8 cellular contexts compared by ENCODE assay signal in genomic region chr10:11170993-11171416, GRCh38.
DNase-seq lines count a peak whose midpoint lies in the region; ATAC-seq, FAIRE-seq and TF ChIP-seq lines count a peak whose summit lies in the region.

No MANE protein-coding gene starts in this region.

- TF ChIP-seq POLR2A in H54 (IDR thresholded peaks at IDR 0.05; ENCODE audit: low read depth, low read length): no peak

- no peak for TF ChIP-seq CTCF in HL-60 (IDR thresholded peaks at IDR 0.05; ENCODE audit: insufficient read depth, low read length)

- H3K9me3 ChIP-seq in BLaER1 treated with 17β-estradiol and CSF1 and Interleukin-3, amounts not matched to agents 10 nM and 100 nM (replicated peaks in 1 of 11): no peaks in the 10 kb centered on the region

- peak overlapping the region; percentile 80 to 99 (median 97) for H3K9ac ChIP-seq in BLaER1 treated with 17β-estradiol and CSF1 and Interleukin-3, amounts not matched to agents 10 nM and 100 nM

- DNase-seq in HL-60 (ENCODE audit: low read depth in 1 of 2, low spot score in 1 of 2) (peak in 1 of 2 experiments; percentile 62), dermis blood vessel endothelial cell (peak; percentile 25), H54 (ENCODE audit: insufficient read length, low spot score) (no peak), Ammon's horn (ENCODE audit: low spot score) (no peak), NCI-H2171 treated with DMSO at 0.1 percent for 48 hours (lab: John Stamatoyannopoulos, UW) (no peak)

- ATAC-seq in GM19397 (IDR thresholded peaks at IDR 0.05; ENCODE audit: unreplicated experiment) (peak; percentile 24), HG03280 (IDR thresholded peaks at IDR 0.05; ENCODE audit: unreplicated experiment) (no peak)

- H3K4me3 ChIP-seq in BLaER1 treated with 17β-estradiol and CSF1 and Interleukin-3, amounts not matched to agents 10 nM and 100 nM: peak overlapping the region; percentile 84 to 98 (median 96); a peak in 19 of 20 replicates
- H3K4me3 ChIP-seq in HL-60 (replicated peaks; ENCODE audit: insufficient read depth, low read length): no peak overlapping the region

- peaks cover 16 to 95% (median 87%) of the 10 kb centered on the region in 11 experiments; a peak in 18 of 22 replicates for H3K36me3 ChIP-seq in BLaER1 treated with 17β-estradiol and CSF1 and Interleukin-3, amounts not matched to agents 10 nM and 100 nM

- FAIRE-seq in H54 (lab: Jason Lieb, UNC): no peak

- H3K27me3 ChIP-seq in BLaER1 treated with 17β-estradiol and CSF1 and Interleukin-3, amounts not matched to agents 10 nM and 100 nM: no peaks in the 10 kb centered on the region
- no peaks in the 10 kb centered on the region for H3K27me3 ChIP-seq in HL-60 (ENCODE audit: insufficient read depth, poor library complexity, severe bottlenecking)

- H3K27ac ChIP-seq in BLaER1 treated with 17β-estradiol and CSF1 and Interleukin-3, amounts not matched to agents 10 nM and 100 nM: peak overlapping the region; percentile 91 to 100 (median 98)
- H3K27ac ChIP-seq in HL-60 (replicated peaks): peak overlapping the region; percentile 81

- H3K4me1 ChIP-seq in BLaER1 treated with 17β-estradiol and CSF1 and Interleukin-3, amounts not matched to agents 10 nM and 100 nM: peaks cover 67 to 83% (median 78%) of the 10 kb centered on the region in 10 experiments

- H3K4me2 ChIP-seq in BLaER1 treated with 17β-estradiol and CSF1 and Interleukin-3, amounts not matched to agents 10 nM and 100 nM: peak overlapping the region; percentile 92 to 98 (median 95)

- H4K20me1 ChIP-seq in BLaER1 treated with 17β-estradiol and CSF1 and Interleukin-3, amounts not matched to agents 10 nM and 100 nM: peaks cover 4 to 94% (median 75%) of the 10 kb centered on the region in 11 experiments; a peak in 20 of 22 replicates
